ENCODE assay signal across 11 cellular contexts in genomic region chr17:29918922-29919856, GRCh38. TPM values are rescaled to one million over a fixed set of nuclear protein-coding genes. Genes with fewer than 3 reads are reported as not detected.
A peak's percentile ranks its signal among the peaks of the same experiment; 100 is the strongest.
DNase-seq lines count a peak whose midpoint lies in the region; ATAC-seq and TF ChIP-seq lines count a peak whose summit lies in the region.
"Had no signal": no experiment of that assay in that cellular context is flagged by ENCODE, and none has a peak within 500 bp of the region (broad histone marks: within the 10 kb centered on the region; RNA-seq: fewer than 3 reads in every experiment).

No MANE protein-coding gene starts in this region.

- no peaks in the 10 kb centered on the region for H3K27me3 ChIP-seq in brain microvascular endothelial cell (replicated peaks)

- BruUV-seq in Calu3 (replicated peaks; lab: Mats Ljungman, UMichigan) = no TSS peak

- intact Hi-C loops in Calu3 (cut with micrococcal nuclease; ENCODE audit: unreplicated experiment) = no loop called here

- no peak for ATAC-seq in activated naive CD4-positive, alpha-beta T cell treated with anti-CD3 and anti-CD28 coated beads, Interleukin-2, amount 50 U/mL, for 72 hours
- no peak for ATAC-seq in GM18907 (IDR thresholded peaks at IDR 0.05; ENCODE audit: unreplicated experiment)
- no peak for ATAC-seq in GM19463 (IDR thresholded peaks at IDR 0.05; ENCODE audit: unreplicated experiment)
- ATAC-seq: stimulated activated naive CD8-positive, alpha-beta T cell treated with anti-CD3 and anti-CD28 coated beads, Interleukin-15, amount 100 ng/mL, for 72 hours had no signal

- no peak overlapping the region for H3K4me3 Mint-ChIP-seq in Calu3 (ENCODE audit: low read depth, unreplicated experiment)
- no peak overlapping the region for H3K4me3 Mint-ChIP-seq in activated naive CD4-positive, alpha-beta T cell treated with anti-CD3 and anti-CD28 coated beads, Interleukin-2, amount 10 ng/mL, durations not matched to agents 7 days and 5 days
- H3K4me3 Mint-ChIP-seq: stimulated activated naive CD8-positive, alpha-beta T cell treated with anti-CD3 and anti-CD28 coated beads, Interleukin-15, amount 100 ng/mL, for 72 hours had no signal

- in situ Hi-C loops in brain microvascular endothelial cell (cut with HindIII; ENCODE audit: low pct_ligation_motif_present, low sequenced_read_pairs) = no loop called here

- H3K27me3 Mint-ChIP-seq in Calu3 (ENCODE audit: unreplicated experiment) = no peaks in the 10 kb centered on the region
- no peaks in the 10 kb centered on the region for H3K27me3 Mint-ChIP-seq in activated naive CD4-positive, alpha-beta T cell treated with anti-CD3 and anti-CD28 coated beads, Interleukin-2, amount 10 ng/mL, durations not matched to agents 7 days and 5 days
- H3K27me3 Mint-ChIP-seq: stimulated activated naive CD8-positive, alpha-beta T cell treated with anti-CD3 and anti-CD28 coated beads, Interleukin-15, amount 100 ng/mL, for 72 hours had no signal

- DNase-seq in Calu3 (no peak), MV-4-11 (lab: John Stamatoyannopoulos, UW) (peak; percentile 64), brain microvascular endothelial cell (peak; percentile 12)
- DNase-seq in activated naive CD4-positive, alpha-beta T cell treated with anti-CD3 and anti-CD28 coated beads, Interleukin-2, amount 50 U/mL, for 72 hours (ENCODE audit: low spot score in 2 of 2) = no peak
- DNase-seq in activated naive CD4-positive, alpha-beta T cell treated with anti-CD3 and anti-CD28 coated beads, Interleukin-2, amount 10 ng/mL, durations not matched to agents 7 days and 5 days = no peak
- DNase-seq: activated CD4-positive, alpha-beta T cell treated with anti-CD3 and anti-CD28 coated beads, Interleukin-2, amount 50 U/mL, for 48 hours; NCI-H1436 treated with DMSO at 0.1 percent for 48 hours; stimulated activated naive CD8-positive, alpha-beta T cell treated with anti-CD3 and anti-CD28 coated beads, Interleukin-15, amount 100 ng/mL, for 72 hours had no signal

- H3K36me3 ChIP-seq in brain microvascular endothelial cell (replicated peaks) (no peaks in the 10 kb centered on the region), mesodermal cell (ENCODE audit: control insufficient read depth, insufficient read depth, low read length) (peaks cover 3% of the 10 kb centered on the region)

- 80 to 90% methylated on average over 2 of the region's 3 CpGs for WGBS in mesodermal cell (ENCODE audit: insufficient coverage in 2 of 2), 2 experiments

- peaks cover 10% of the 10 kb centered on the region for H3K4me1 ChIP-seq in mesodermal cell (ENCODE audit: control insufficient read depth, insufficient read depth, low read length, poor library complexity, severe bottlenecking)

- H3K4me1 Mint-ChIP-seq in Calu3 (ENCODE audit: low read depth, unreplicated experiment) = peaks cover 12% of the 10 kb centered on the region
- H3K4me1 Mint-ChIP-seq in activated naive CD4-positive, alpha-beta T cell treated with anti-CD3 and anti-CD28 coated beads, Interleukin-2, amount 10 ng/mL, durations not matched to agents 7 days and 5 days = peaks cover 12% of the 10 kb centered on the region

- CTCF ChIA-PET in Calu3 (lab: Charles Lee) = interaction anchor here (0.7 kb wide), 1 partner anchor 46 kb away, joined by 3 read pairs; no protein-coding TSS in a partner anchor
- CTCF ChIA-PET in activated naive CD4-positive, alpha-beta T cell treated with anti-CD3 and anti-CD28 coated beads, Interleukin-2, amount 10 ng/mL, durations not matched to agents 7 days and 5 days (lab: Charles Lee) = interaction anchor here (1.2 to 2.0 kb wide), 3 partner anchors 12 to 116 kb away, joined by 3 to 8 read pairs (median 5); no protein-coding TSS in a partner anchor

- H3K4me3 ChIP-seq in brain microvascular endothelial cell (ENCODE audit: low read depth, low read length) = no peak overlapping the region
- H3K4me3 ChIP-seq in mesodermal cell (ENCODE audit: extremely low read depth, insufficient read depth, low read length, poor library complexity, severe bottlenecking) = no peak overlapping the region

- H3K27ac Mint-ChIP-seq in Calu3 (ENCODE audit: unreplicated experiment) = peak overlapping the region; percentile 17
- no peak overlapping the region for H3K27ac Mint-ChIP-seq in activated naive CD4-positive, alpha-beta T cell treated with anti-CD3 and anti-CD28 coated beads, Interleukin-2, amount 50 U/mL, for 72 hours
- H3K27ac Mint-ChIP-seq in activated naive CD4-positive, alpha-beta T cell treated with anti-CD3 and anti-CD28 coated beads, Interleukin-2, amount 10 ng/mL, durations not matched to agents 7 days and 5 days = no peak overlapping the region

- H3K9me3 Mint-ChIP-seq in Calu3 (ENCODE audit: low read depth, unreplicated experiment) = no peaks in the 10 kb centered on the region
- H3K9me3 Mint-ChIP-seq in activated naive CD4-positive, alpha-beta T cell treated with anti-CD3 and anti-CD28 coated beads, Interleukin-2, amount 50 U/mL, for 72 hours = no peaks in the 10 kb centered on the region
- H3K9me3 Mint-ChIP-seq in activated naive CD4-positive, alpha-beta T cell treated with anti-CD3 and anti-CD28 coated beads, Interleukin-2, amount 10 ng/mL, durations not matched to agents 7 days and 5 days = no peaks in the 10 kb centered on the region
- H3K9me3 Mint-ChIP-seq: stimulated activated naive CD8-positive, alpha-beta T cell treated with anti-CD3 and anti-CD28 coated beads, Interleukin-15, amount 100 ng/mL, for 72 hours had no signal

- H3K27ac ChIP-seq in brain microvascular endothelial cell (peak overlapping the region; percentile 25), mesodermal cell (ENCODE audit: low read depth, low read length, severe bottlenecking) (peak overlapping the region; percentile 77)

- TF ChIP-seq CTCF in Calu3 (IDR thresholded peaks at IDR 0.05; ENCODE audit: unreplicated experiment) (no peak), brain microvascular endothelial cell (IDR thresholded peaks at IDR 0.05; ENCODE audit: low read depth, low read length, missing control alignments) (no peak)

- H3K36me3 Mint-ChIP-seq in Calu3 (ENCODE audit: insufficient read depth, unreplicated experiment) = no peaks in the 10 kb centered on the region
- no peaks in the 10 kb centered on the region for H3K36me3 Mint-ChIP-seq in activated naive CD4-positive, alpha-beta T cell treated with anti-CD3 and anti-CD28 coated beads, Interleukin-2, amount 50 U/mL, for 72 hours
- peaks cover 7% of the 10 kb centered on the region for H3K36me3 Mint-ChIP-seq in activated naive CD4-positive, alpha-beta T cell treated with anti-CD3 and anti-CD28 coated beads, Interleukin-2, amount 10 ng/mL, durations not matched to agents 7 days and 5 days

- H3K9me3 ChIP-seq in mesodermal cell (ENCODE audit: control insufficient read depth, low read length) = no peaks in the 10 kb centered on the region

RNA-seq across cellular contexts. Expression of gene SSH2, which starts 10.8 kb away (rescaled TPM):
- total RNA-seq in Calu3 (2022) = 21.9 and 22.9 TPM in 2 replicates
- polyA plus RNA-seq in mesodermal cell (2013, experiment 1 of 2) = 20.6 TPM
- polyA plus RNA-seq in mesodermal cell (2013, experiment 2 of 2) = 23.4 TPM
- 10 to 100 TPM; 43.6 to 62.2 TPM for total RNA-seq in activated naive CD4-positive, alpha-beta T cell treated with anti-CD3 and anti-CD28 coated beads, Interleukin-2, amount 50 U/mL, for 72 hours

RNA-seq across cellular contexts. Expression of gene EFCAB5, which starts 22.2 kb away (rescaled TPM):
- total RNA-seq in Calu3 (2022) = 0.17 and 0.50 TPM in 2 replicates
- 0.59 TPM for polyA plus RNA-seq in mesodermal cell (2013, experiment 1 of 2)
- not detected for polyA plus RNA-seq in mesodermal cell (2013, experiment 2 of 2)
- total RNA-seq in activated naive CD4-positive, alpha-beta T cell treated with anti-CD3 and anti-CD28 coated beads, Interleukin-2, amount 50 U/mL, for 72 hours = under 1 TPM; 0.18 to 0.84 TPM

Comparison
In these comparisons a context has a peak if more than half of its experiments do, and no peak if none do; other contexts are left out.
1. DNase-seq: peak in MV-4-11 (single experiment) and brain microvascular endothelial cell (single experiment); none in Calu3 (single experiment), activated naive CD4-positive, alpha-beta T cell treated with anti-CD3 and anti-CD28 coated beads, Interleukin-2, amount 50 U/mL, for 72 hours (0 of 2) and activated naive CD4-positive, alpha-beta T cell treated with anti-CD3 and anti-CD28 coated beads, Interleukin-2, amount 10 ng/mL, durations not matched to agents 7 days and 5 days (single experiment).